ENCODE assay signal across 12 cellular contexts in genomic region chr1:20367626-20368025, GRCh38.
A peak's percentile ranks its signal among the peaks of the same experiment; 100 is the strongest.
DNase-seq lines count a peak whose midpoint lies in the region; ATAC-seq, FAIRE-seq and TF ChIP-seq lines count a peak whose summit lies in the region.
"Had no signal": no experiment of that assay in that cellular context is flagged by ENCODE, and none has a peak within 500 bp of the region (broad histone marks: within the 10 kb centered on the region; RNA-seq: fewer than 3 reads in every experiment).

No MANE protein-coding gene starts in this region.

- no peak overlapping the region for H2AFZ ChIP-seq in astrocyte (ENCODE audit: low read depth, low read length)

- no peak overlapping the region for H3K9ac ChIP-seq in astrocyte (ENCODE audit: low read length)

- no peak overlapping the region for H3K4me2 ChIP-seq in astrocyte (ENCODE audit: low read length)

- ATAC-seq in left ventricle myocardium superior (peak; percentile 46), GM21825 (IDR thresholded peaks at IDR 0.05; ENCODE audit: unreplicated experiment) (no peak), GM19463 (IDR thresholded peaks at IDR 0.05; ENCODE audit: unreplicated experiment) (no peak)

- no peak for FAIRE-seq in astrocyte (lab: Jason Lieb, UNC)
- FAIRE-seq: H54 had no signal

- H3K9me3 ChIP-seq in right atrium auricular region, result no peaks in the 10 kb centered on the region
- no peaks in the 10 kb centered on the region for H3K9me3 ChIP-seq in astrocyte (ENCODE audit: insufficient read depth, low read depth, low read length)
- H3K9me3 ChIP-seq: BE2C had no signal

- H3K4me3 ChIP-seq in right atrium auricular region, result no peak overlapping the region
- H3K4me3 ChIP-seq in astrocyte (ENCODE audit: insufficient read depth, low read depth, low read length), result no peak overlapping the region

- TF ChIP-seq CTCF in right atrium auricular region (IDR thresholded peaks at IDR 0.05) (no peak), astrocyte (IDR thresholded peaks at IDR 0.05; ENCODE audit: insufficient read depth, low read depth, low read length) (no peak), nephron progenitor cell (IDR thresholded peaks at IDR 0.05) (no peak)

- H3K27me3 Mint-ChIP-seq in astrocyte (ENCODE audit: low read depth, unreplicated experiment) (peaks cover 73% of the 10 kb centered on the region), nephron progenitor cell (ENCODE audit: low read depth, poor library complexity) (peaks cover 99% of the 10 kb centered on the region)

- intact Hi-C loops in left ventricle myocardium superior (cut with micrococcal nuclease), result no loop called here

- no peak overlapping the region for H3K27ac Mint-ChIP-seq in astrocyte (ENCODE audit: unreplicated experiment)
- no peak overlapping the region for H3K27ac Mint-ChIP-seq in nephron progenitor cell
- H3K27ac Mint-ChIP-seq: CD4-positive, alpha-beta memory T cell had no signal

- H3K4me1 Mint-ChIP-seq in astrocyte (ENCODE audit: low read depth, unreplicated experiment) (peaks cover 2% of the 10 kb centered on the region), nephron progenitor cell (peaks cover 11% of the 10 kb centered on the region)

- H3K27me3 ChIP-seq in right atrium auricular region, result no peaks in the 10 kb centered on the region
- H3K27me3 ChIP-seq in astrocyte (ENCODE audit: insufficient read depth, low read length), result peaks cover 36% of the 10 kb centered on the region

- no peaks in the 10 kb centered on the region for H3K36me3 Mint-ChIP-seq in astrocyte (ENCODE audit: low read depth, unreplicated experiment)
- H3K36me3 Mint-ChIP-seq in nephron progenitor cell (ENCODE audit: low read depth), result no peaks in the 10 kb centered on the region
- H3K36me3 Mint-ChIP-seq: CD4-positive, alpha-beta memory T cell had no signal

- H3K36me3 ChIP-seq in right atrium auricular region, result no peaks in the 10 kb centered on the region
- no peaks in the 10 kb centered on the region for H3K36me3 ChIP-seq in astrocyte (ENCODE audit: insufficient read depth, low read length)
- H3K36me3 ChIP-seq: BE2C had no signal

- H3K27ac ChIP-seq in right atrium auricular region, result no peak overlapping the region
- no peak overlapping the region for H3K27ac ChIP-seq in astrocyte (ENCODE audit: low read depth, low read length)
- H3K27ac ChIP-seq in caudate nucleus (ENCODE audit: low read depth, low read length), result no peak overlapping the region

- DNase-seq in left ventricle myocardium superior, result no peak
- DNase-seq in right atrium auricular region (ENCODE audit: low spot score), result no peak
- DNase-seq in astrocyte (ENCODE audit: low read depth), result no peak
- DNase-seq in nephron progenitor cell, result no peak
- DNase-seq in NCI-H1436 treated with DMSO at 0.1 percent for 48 hours (lab: John Stamatoyannopoulos, UW), result no peak
- no peak for DNase-seq in caudate nucleus (lab: John Stamatoyannopoulos, UW)
- DNase-seq: CD4-positive, alpha-beta memory T cell; KG1 had no signal

- no peaks in the 10 kb centered on the region for H3K79me2 ChIP-seq in astrocyte (ENCODE audit: insufficient read depth, low read length)

- H3K4me1 ChIP-seq in right atrium auricular region (peaks cover 0 to 23% of the 10 kb centered on the region in 2 donors), astrocyte (ENCODE audit: insufficient read depth, low read length) (peaks cover 5% of the 10 kb centered on the region)

- H3K9me3 Mint-ChIP-seq in astrocyte (ENCODE audit: unreplicated experiment), result no peaks in the 10 kb centered on the region
- H3K9me3 Mint-ChIP-seq in nephron progenitor cell, result no peaks in the 10 kb centered on the region

- no peaks in the 10 kb centered on the region for H4K20me1 ChIP-seq in astrocyte (ENCODE audit: insufficient read depth, low read length)

- H3K4me3 Mint-ChIP-seq in astrocyte (ENCODE audit: unreplicated experiment) (peak overlapping the region; percentile 50), nephron progenitor cell (peak overlapping the region; percentile 81)
